Comparison of ENCODE assay signal across 13 cellular contexts in genomic region chr13:78610381-78610883, GRCh38. TPM values are rescaled to one million over a fixed set of nuclear protein-coding genes. Genes with fewer than 3 reads are reported as not detected.
DNase-seq lines count a peak whose midpoint lies in the region; ATAC-seq and TF ChIP-seq lines count a peak whose summit lies in the region.
"Had no signal": no experiment of that assay in that cellular context is flagged by ENCODE, and none has a peak within 500 bp of the region (broad histone marks: within the 10 kb centered on the region; RNA-seq: fewer than 3 reads in every experiment).

No MANE protein-coding gene starts in this region.

- H3K9ac ChIP-seq in fibroblast of lung (ENCODE audit: insufficient read depth, low read length), result no peak overlapping the region

- H3K9me3 Mint-ChIP-seq in stimulated activated effector memory CD8-positive, alpha-beta T cell treated with anti-CD3 and anti-CD28 coated beads, Interleukin-12 subunit alpha, Interleukin-12 subunit beta, amount 100 ng/mL, for 72 hours, result no peaks in the 10 kb centered on the region

- no peak overlapping the region for H3K27ac Mint-ChIP-seq in stimulated activated effector memory CD8-positive, alpha-beta T cell treated with anti-CD3 and anti-CD28 coated beads, Interleukin-12 subunit alpha, Interleukin-12 subunit beta, amount 100 ng/mL, for 72 hours

- intact Hi-C loops in esophagus muscularis mucosa (cut with DNase I), result no loop called here

- ATAC-seq in GM19351 (IDR thresholded peaks at IDR 0.05; ENCODE audit: unreplicated experiment), result peak; percentile 34
- no peak for ATAC-seq in stimulated activated effector memory CD8-positive, alpha-beta T cell treated with anti-CD3 and anti-CD28 coated beads, Interleukin-12 subunit alpha, Interleukin-12 subunit beta, amount 100 ng/mL, for 72 hours

- TF ChIP-seq CTCF in fibroblast of lung (conservative IDR thresholded peaks at IDR 0.05 in 1 of 2, IDR thresholded peaks at IDR 0.05 in 1 of 2; ENCODE audit: low read depth in 1 of 2, low read length in 2 of 2), result no peak
- no peak for TF ChIP-seq CTCF in esophagus muscularis mucosa (IDR thresholded peaks at IDR 0.05)

- H3K36me3 Mint-ChIP-seq in stimulated activated effector memory CD8-positive, alpha-beta T cell treated with anti-CD3 and anti-CD28 coated beads, Interleukin-12 subunit alpha, Interleukin-12 subunit beta, amount 100 ng/mL, for 72 hours, result peaks cover 9% of the 10 kb centered on the region

- H3K4me2 ChIP-seq in fibroblast of lung (ENCODE audit: extremely low read depth, insufficient read depth, low read length), result no peak overlapping the region

- no peaks in the 10 kb centered on the region for H3K36me3 ChIP-seq in fibroblast of lung (ENCODE audit: control insufficient read depth, insufficient read depth, low read length)
- H3K36me3 ChIP-seq in esophagus muscularis mucosa, result peaks cover 0 to 13% (median 1%) of the 10 kb centered on the region in 4 donors
- H3K36me3 ChIP-seq: colonic mucosa had no signal

- peaks cover 5% of the 10 kb centered on the region for H3K4me1 ChIP-seq in fibroblast of lung (ENCODE audit: control insufficient read depth, extremely low read depth, insufficient read depth, low read length)
- H3K4me1 ChIP-seq in esophagus muscularis mucosa, result peaks cover 25 to 37% (median 33%) of the 10 kb centered on the region in 4 donors

- no peak for TF ChIP-seq EP300 in esophagus muscularis mucosa (IDR thresholded peaks at IDR 0.05)

- H3K27me3 ChIP-seq in fibroblast of lung (ENCODE audit: control insufficient read depth, insufficient read depth, low read length), result peaks cover 56% of the 10 kb centered on the region
- peaks cover 0 to 58% (median 45%) of the 10 kb centered on the region in 4 donors for H3K27me3 ChIP-seq in esophagus muscularis mucosa

- no peak overlapping the region for H3K4me3 ChIP-seq in fibroblast of lung (replicated peaks in 1 of 4; ENCODE audit: control extremely low read depth in 1 of 4, insufficient read depth in 1 of 4, low read depth in 3 of 4, low read length in 4 of 4)
- no peak overlapping the region for H3K4me3 ChIP-seq in esophagus muscularis mucosa
- H3K4me3 ChIP-seq: colonic mucosa, tibial nerve had no signal

- H3K4me3 Mint-ChIP-seq in stimulated activated effector memory CD8-positive, alpha-beta T cell treated with anti-CD3 and anti-CD28 coated beads, Interleukin-12 subunit alpha, Interleukin-12 subunit beta, amount 100 ng/mL, for 72 hours, result no peak overlapping the region

- no peak overlapping the region for H2AFZ ChIP-seq in fibroblast of lung (ENCODE audit: low read length)

- peaks cover 30% of the 10 kb centered on the region for H3K4me1 Mint-ChIP-seq in stimulated activated effector memory CD8-positive, alpha-beta T cell treated with anti-CD3 and anti-CD28 coated beads, Interleukin-12 subunit alpha, Interleukin-12 subunit beta, amount 100 ng/mL, for 72 hours

- DNase-seq in DMS153 treated with DMSO at 0.1 percent for 48 hours (lab: John Stamatoyannopoulos, UW; ENCODE audit: unreplicated experiment) (peak; percentile 21), NCI-H524 treated with DMSO at 0.1 percent for 48 hours (lab: John Stamatoyannopoulos, UW) (peak; percentile 57), fibroblast of lung (ENCODE audit: low read depth in 2 of 2) (peak; percentile 4 to 54), esophagus muscularis mucosa (ENCODE audit: extremely low spot score) (no peak), putamen (ENCODE audit: low spot score) (no peak)
- no peak for DNase-seq in stimulated activated effector memory CD8-positive, alpha-beta T cell treated with anti-CD3 and anti-CD28 coated beads, Interleukin-12 subunit alpha, Interleukin-12 subunit beta, amount 100 ng/mL, for 72 hours (ENCODE audit: low spot score in 2 of 2)
- DNase-seq in stimulated activated CD4-positive, alpha-beta T cell treated with anti-CD3 and anti-CD28 coated beads, Interleukin-4, amount 100 ng/mL, for 1 hour, result no peak
- DNase-seq: colonic mucosa, mesendoderm, NCI-H774 had no signal

- no peaks in the 10 kb centered on the region for H3K9me3 ChIP-seq in fibroblast of lung (ENCODE audit: control insufficient read depth, insufficient read depth, low read depth, low read length)
- no peaks in the 10 kb centered on the region for H3K9me3 ChIP-seq in esophagus muscularis mucosa
- H3K9me3 ChIP-seq: colonic mucosa, tibial nerve had no signal

- H3K27ac ChIP-seq in fibroblast of lung (ENCODE audit: insufficient read depth, low read length), result no peak overlapping the region
- H3K27ac ChIP-seq in esophagus muscularis mucosa (replicated peaks in 1 of 4), result no peak overlapping the region
- H3K27ac ChIP-seq: colonic mucosa, tibial nerve had no signal

- 64% methylated on average over 4 of the region's 4 CpGs for WGBS in esophagus muscularis mucosa

- no peak for TF ChIP-seq POLR2A in esophagus muscularis mucosa (IDR thresholded peaks at IDR 0.05; ENCODE audit: low read depth)

- no peaks in the 10 kb centered on the region for H3K79me2 ChIP-seq in fibroblast of lung (ENCODE audit: control insufficient read depth, insufficient read depth, low read length)

- H4K20me1 ChIP-seq in fibroblast of lung (ENCODE audit: control insufficient read depth, extremely low read depth, insufficient read depth, low read length), result no peaks in the 10 kb centered on the region

RNA-seq across cellular contexts. Expression of gene POU4F1, which starts 7.1 kb away (rescaled TPM):
- not detected in 2 replicates for total RNA-seq in fibroblast of lung
- not detected in 2 replicates for polyA plus RNA-seq in fibroblast of lung
- polyA plus RNA-seq in fibroblast of lung (2012), result not detected in 2 replicates
- polyA minus RNA-seq in fibroblast of lung (ENCODE audit: low replicate concordance), result not detected in 2 replicates
- not detected for total RNA-seq in esophagus muscularis mucosa
- total RNA-seq: colonic mucosa, osteoblast, tibial nerve had no signal

RNA-seq across cellular contexts. Expression of gene OBI1, which starts 48.5 kb away (rescaled TPM):
- total RNA-seq in fibroblast of lung (11.4 and 12.3 TPM in 2 replicates), esophagus muscularis mucosa (10 to 100 TPM in 3 of 4 donors, 1 to 10 TPM in 1; 8.3 to 13.3 (median 10.5) TPM)
- 10.2 and 10.7 TPM in 2 replicates for polyA plus RNA-seq in fibroblast of lung
- 6.9 and 8.0 TPM in 2 replicates for polyA plus RNA-seq in fibroblast of lung (2012)
- 2.8 and 3.1 TPM in 2 replicates for polyA minus RNA-seq in fibroblast of lung (ENCODE audit: low replicate concordance)

Comparison
In these comparisons a context has a peak if more than half of its experiments do, and no peak if none do; other contexts are left out.
1. DNase-seq: peak in DMS153 treated with DMSO at 0.1 percent for 48 hours (single experiment), NCI-H524 treated with DMSO at 0.1 percent for 48 hours (single experiment) and fibroblast of lung (2 of 2); none in stimulated activated effector memory CD8-positive, alpha-beta T cell treated with anti-CD3 and anti-CD28 coated beads, Interleukin-12 subunit alpha, Interleukin-12 subunit beta, amount 100 ng/mL, for 72 hours (0 of 2), stimulated activated CD4-positive, alpha-beta T cell treated with anti-CD3 and anti-CD28 coated beads, Interleukin-4, amount 100 ng/mL, for 1 hour (single experiment), esophagus muscularis mucosa (single experiment) and putamen (single experiment).